Comparison of ENCODE assay signal across 1 cellular context in genomic region chr1:231841616-231842344, GRCh38.
TF ChIP-seq lines count a peak whose summit lies in the region.

No MANE protein-coding gene starts in this region.

TF ChIP-seq in SK-N-SH treated with all-trans-retinoic acid at 6 μM for 48 hours, 23 proteins besides CTCF, POLR2A, EP300 and RAD21 (continued from another document):
- TF ChIP-seq POU6F1 (CRISPR knock-in tag; IDR thresholded peaks at IDR 0.05; ENCODE audit: borderline replicate concordance, low read depth) (no peak), ZNF70 (CRISPR knock-in tag; IDR thresholded peaks at IDR 0.05) (no peak), ZNF565 (CRISPR knock-in tag; conservative IDR thresholded peaks at IDR 0.05; ENCODE audit: low read depth) (no peak), ZFP3 (CRISPR knock-in tag; IDR thresholded peaks at IDR 0.05) (no peak), CSDC2 (CRISPR knock-in tag; IDR thresholded peaks at IDR 0.05) (no peak)
